In the genomic region with DNA sequence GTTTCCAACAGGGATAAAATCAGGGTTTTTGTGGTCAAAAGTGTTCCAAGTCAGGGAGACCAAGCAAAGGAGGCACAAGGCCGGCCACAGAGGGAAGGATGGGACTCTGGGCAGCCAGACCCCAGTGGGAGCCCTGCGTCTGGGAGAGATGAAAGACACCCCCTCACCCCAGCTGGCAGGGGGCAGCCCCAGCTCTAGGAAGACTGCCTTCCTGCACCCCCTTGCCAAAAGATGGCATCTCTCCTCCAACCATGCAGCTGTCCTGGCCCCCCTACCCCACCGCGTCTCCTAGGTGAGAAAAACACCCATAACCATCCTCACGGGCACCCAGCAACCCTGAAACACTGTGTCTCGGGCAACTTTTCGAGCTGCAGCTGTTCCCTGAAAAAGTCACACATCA, we compare ENCODE assay signal across 8 cellular contexts. TPM values are rescaled to one million over a fixed set of nuclear protein-coding genes. Genes with fewer than 3 reads are reported as not detected.
DNase-seq lines count a peak whose midpoint lies in the region; ATAC-seq and TF ChIP-seq lines count a peak whose summit lies in the region.

No MANE protein-coding gene starts in this region.

- no peaks in the 10 kb centered on the region for H3K36me3 ChIP-seq in SJCRH30
- H3K36me3 ChIP-seq in gastrocnemius medialis = no peaks in the 10 kb centered on the region

- no peaks in the 10 kb centered on the region for H3K9me3 Mint-ChIP-seq in nephron progenitor cell

- H3K4me3 ChIP-seq in SJCRH30 (no peak overlapping the region), right cardiac atrium (ENCODE audit: low read length) (no peak overlapping the region), gastrocnemius medialis (no peak overlapping the region)

- TF ChIP-seq POLR2A in gastrocnemius medialis (IDR thresholded peaks at IDR 0.05) = no peak

- DNase-seq in SJCRH30 (peak in 1 of 2 experiments; percentile 63), right cardiac atrium (no peak), gastrocnemius medialis (no peak), NCI-H446 (lab: John Stamatoyannopoulos, UW) (no peak), nephron progenitor cell (no peak), SHP77 (lab: John Stamatoyannopoulos, UW) (no peak)

- H3K4me1 ChIP-seq in SJCRH30 (peaks cover 39% of the 10 kb centered on the region), right cardiac atrium (ENCODE audit: control insufficient read depth, insufficient read depth, low read length) (peaks cover 27% of the 10 kb centered on the region), gastrocnemius medialis (peaks cover 66 to 70% of the 10 kb centered on the region in 2 donors)

- WGBS in right cardiac atrium = 87% methylated on average over 7 of the region's 7 CpGs

- no peaks in the 10 kb centered on the region for H3K36me3 Mint-ChIP-seq in nephron progenitor cell (ENCODE audit: low read depth)

- peaks cover 75% of the 10 kb centered on the region for H3K4me1 Mint-ChIP-seq in nephron progenitor cell

- no peak overlapping the region for H3K4me3 Mint-ChIP-seq in nephron progenitor cell

- H3K27ac Mint-ChIP-seq in nephron progenitor cell = no peak overlapping the region

- peaks cover 5% of the 10 kb centered on the region for H3K27me3 Mint-ChIP-seq in nephron progenitor cell (ENCODE audit: low read depth, poor library complexity)

- no peak for ATAC-seq in right cardiac atrium
- ATAC-seq in gastrocnemius medialis = no peak
- ATAC-seq in GM19351 (IDR thresholded peaks at IDR 0.05; ENCODE audit: unreplicated experiment) = no peak

- in situ Hi-C loops in gastrocnemius medialis (cut with MboI; ENCODE audit: low sequenced_read_pairs in 4 of 4) = no loop called here

- H3K27me3 ChIP-seq in SJCRH30 (no peaks in the 10 kb centered on the region), right cardiac atrium (ENCODE audit: control insufficient read depth, insufficient read depth) (no peaks in the 10 kb centered on the region), gastrocnemius medialis (no peaks in the 10 kb centered on the region)

- no peaks in the 10 kb centered on the region for H3K9me3 ChIP-seq in SJCRH30 (replicated peaks)
- no peaks in the 10 kb centered on the region for H3K9me3 ChIP-seq in right cardiac atrium (ENCODE audit: control insufficient read depth, low read length)
- no peaks in the 10 kb centered on the region for H3K9me3 ChIP-seq in gastrocnemius medialis

- no peak for TF ChIP-seq CTCF in C4-2B (conservative IDR thresholded peaks at IDR 0.05)
- TF ChIP-seq CTCF in gastrocnemius medialis (IDR thresholded peaks at IDR 0.05 in 4 of 5, conservative IDR thresholded peaks at IDR 0.05 in 1 of 5) = no peak
- no peak for TF ChIP-seq CTCF in nephron progenitor cell (IDR thresholded peaks at IDR 0.05)

- peak overlapping the region; percentile 95 for H3K27ac ChIP-seq in C4-2B
- H3K27ac ChIP-seq in SJCRH30 = peak overlapping the region; percentile 51
- H3K27ac ChIP-seq in right cardiac atrium (ENCODE audit: low read length) = peak overlapping the region; percentile 12
- H3K27ac ChIP-seq in gastrocnemius medialis = peak overlapping the region; percentile 65 to 86 (median 74)

- intact Hi-C loops in right cardiac atrium (cut with DNase I) = no loop called here
- intact Hi-C loops in gastrocnemius medialis (cut with DNase I; ENCODE audit: low total_unique reads) = no loop called here

RNA-seq across cellular contexts. Expression of gene CUEDC1, which starts 51.3 kb away (rescaled TPM):
- 11.6 and 14.4 TPM in 2 replicates for total RNA-seq in SJCRH30 (2014; rRNA removed; shearing (Covaris generic))
- total RNA-seq in right cardiac atrium = 10 to 100 TPM; 53.1 to 60.5 (median 55.1) TPM
- polyA plus RNA-seq in right cardiac atrium = 41.0 TPM
- 10 to 100 TPM; 31.2 to 43.9 (median 34.3) TPM for total RNA-seq in gastrocnemius medialis

RNA-seq across cellular contexts. Expression of gene MRPS23, which starts 54.1 kb away (rescaled TPM):
- 28.4 and 36.5 TPM in 2 replicates for total RNA-seq in SJCRH30 (2014; rRNA removed; shearing (Covaris generic))
- total RNA-seq in right cardiac atrium (10 to 100 TPM; 50.9 to 68.3 (median 61.1) TPM), gastrocnemius medialis (10 to 100 TPM; 24.3 to 47.2 (median 35.5) TPM)
- polyA plus RNA-seq in right cardiac atrium = 54.7 TPM

Comparison
In these comparisons a context has a peak if more than half of its experiments do, and no peak if none do; other contexts are left out.
1. H3K27ac ChIP-seq: peak in every context shown above with its lines; median percentile 95 in C4-2B; 74 in gastrocnemius medialis; 51 in SJCRH30; 12 in right cardiac atrium.